Comparison of ENCODE assay signal across 8 cellular contexts in genomic region chr1:203795382-203796222, GRCh38. TPM values are rescaled to one million over a fixed set of nuclear protein-coding genes. Genes with fewer than 3 reads are reported as not detected.
DNase-seq lines count a peak whose midpoint lies in the region; ATAC-seq, FAIRE-seq and TF ChIP-seq lines count a peak whose summit lies in the region.

TSS of gene ZBED6 (plus strand) at chr1:203795623. CDS start at chr1:203797523, 1,900 bp downstream.
TSS of gene ZC3H11A (plus strand) at chr1:203795623. CDS start at chr1:203817071, 21,448 bp downstream.

- peak within 1 kb of the TSS; percentile 88 to 98 for H3K9ac ChIP-seq in kidney (ENCODE audit: low read length in 2 of 2)

- DNase-seq in AG10803 (ENCODE audit: low read depth) (peak; percentile 99), NCI-H510A (lab: John Stamatoyannopoulos, UW) (peak; percentile 94), cerebellum (ENCODE audit: low spot score) (peak; percentile 97), kidney (peak; percentile 100)
- DNase-seq in activated CD4-positive, alpha-beta T cell treated with anti-CD3 and anti-CD28 coated beads for 1 hour, result peak; percentile 97
- DNase-seq in stimulated activated CD4-positive, alpha-beta T cell treated with anti-CD3 and anti-CD28 coated beads, Interleukin-15, amount 100 ng/mL, for 24 hours, result peak; percentile 99

- peak; percentile 98 for ATAC-seq in HG03432 (IDR thresholded peaks at IDR 0.05; ENCODE audit: unreplicated experiment)

- intact Hi-C loops in kidney (cut with DNase I), result no loop called here

- H3K9me3 ChIP-seq in kidney (ENCODE audit: control insufficient read depth in 1 of 2, low read length in 2 of 2), result no peaks in the 10 kb centered on the region

- peak within 1 kb of the TSS; percentile 97 to 98 for H3K27ac ChIP-seq in kidney (ENCODE audit: low read depth in 2 of 2, low read length in 2 of 2)

- peak; percentile 84 for FAIRE-seq in kidney (lab: Jason Lieb, UNC)

- peak; percentile 59 for TF ChIP-seq POLR2A in GM19099 (IDR thresholded peaks at IDR 0.05; ENCODE audit: extremely low read depth, insufficient read length, low read depth)

- H3K4me3 ChIP-seq in AG10803 (ENCODE audit: low read length) (peak within 1 kb of the TSS; percentile 89), kidney (ENCODE audit: low read length in 2 of 2) (peak within 1 kb of the TSS; percentile 95 to 97)

- no peak for TF ChIP-seq CTCF in AG10803 (conservative IDR thresholded peaks at IDR 0.05; ENCODE audit: low read length)
- no peak for TF ChIP-seq CTCF in kidney (IDR thresholded peaks at IDR 0.05; ENCODE audit: borderline replicate concordance, extremely low read depth, insufficient read depth)

- H3K36me3 ChIP-seq in kidney (ENCODE audit: control insufficient read depth in 1 of 2, insufficient read depth in 2 of 2, low read length in 2 of 2), result peaks cover 0 to 5% of the 10 kb centered on the region in 2 donors

- H3K4me1 ChIP-seq in kidney (ENCODE audit: control insufficient read depth in 1 of 2, insufficient read depth in 1 of 2, low read depth in 1 of 2, low read length in 2 of 2), result peaks cover 14 to 16% of the 10 kb centered on the region in 2 donors

RNA-seq across cellular contexts. Expression of gene ZBED6, which starts in this region (rescaled TPM):
- 16.7 TPM for total RNA-seq in cerebellum
- 37.2 TPM for total RNA-seq in kidney
- polyA plus RNA-seq in kidney (ENCODE audit: insufficient read depth, low read depth, low replicate concordance), result 0.15 TPM

RNA-seq across cellular contexts. Expression of gene ZC3H11A, which starts in this region (rescaled TPM):
- total RNA-seq in cerebellum (80.5 TPM), kidney (63.4 TPM)
- 38.6 TPM for polyA plus RNA-seq in kidney (ENCODE audit: insufficient read depth, low read depth, low replicate concordance)

Comparison
In these comparisons a context has a peak if more than half of its experiments do, and no peak if none do; other contexts are left out.
1. Peak in every context shown above with its lines: DNase-seq, ATAC-seq, H3K4me3 ChIP-seq and H3K27ac ChIP-seq.